1 cellular context compared by ENCODE assay signal in the genomic region with DNA sequence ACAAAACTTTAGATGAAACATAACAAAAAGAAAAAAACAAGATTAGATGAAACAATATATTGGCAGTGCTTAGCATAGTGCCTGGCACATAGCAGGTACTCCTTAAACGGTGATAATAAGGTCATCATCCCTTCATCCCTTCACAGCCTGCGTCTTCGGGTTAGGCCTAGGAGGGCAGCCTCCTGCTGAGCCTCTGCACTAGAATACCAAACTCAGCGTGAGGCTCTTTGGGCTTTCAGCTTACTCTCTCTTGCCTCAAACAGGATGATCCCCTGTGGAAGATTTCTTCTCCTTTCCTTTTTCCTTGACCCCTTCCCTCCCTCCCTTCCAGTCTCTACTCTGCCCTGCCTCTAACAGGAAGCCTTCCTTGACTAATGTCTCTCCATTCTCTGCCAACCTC.
TF ChIP-seq lines count a peak whose summit lies in the region.

No MANE protein-coding gene starts in this region.

TF ChIP-seq in GM23338, 12 proteins besides CTCF, POLR2A, EP300 and RAD21:
- TF ChIP-seq REST (IDR thresholded peaks at IDR 0.05; ENCODE audit: unreplicated experiment) (no peak), EZH2phosphoT487 (IDR thresholded peaks at IDR 0.05; ENCODE audit: unreplicated experiment) (no peak), EZH2 (IDR thresholded peaks at IDR 0.05; ENCODE audit: low read depth, unreplicated experiment) (no peak), NANOG (IDR thresholded peaks at IDR 0.05; ENCODE audit: borderline replicate concordance) (no peak), ZNF114 (CRISPR knock-in tag; IDR thresholded peaks at IDR 0.05) (no peak)
- TF ChIP-seq, protein P1, sequence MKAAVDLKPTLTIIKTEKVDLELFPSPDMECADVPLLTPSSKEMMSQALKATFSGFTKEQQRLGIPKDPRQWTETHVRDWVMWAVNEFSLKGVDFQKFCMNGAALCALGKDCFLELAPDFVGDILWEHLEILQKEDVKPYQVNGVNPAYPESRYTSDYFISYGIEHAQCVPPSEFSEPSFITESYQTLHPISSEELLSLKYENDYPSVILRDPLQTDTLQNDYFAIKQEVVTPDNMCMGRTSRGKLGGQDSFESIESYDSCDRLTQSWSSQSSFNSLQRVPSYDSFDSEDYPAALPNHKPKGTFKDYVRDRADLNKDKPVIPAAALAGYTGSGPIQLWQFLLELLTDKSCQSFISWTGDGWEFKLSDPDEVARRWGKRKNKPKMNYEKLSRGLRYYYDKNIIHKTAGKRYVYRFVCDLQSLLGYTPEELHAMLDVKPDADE (IDR thresholded peaks at IDR 0.05) = no peak
